ENCODE assay signal across 9 cellular contexts in genomic region chr13:99199541-99200432, GRCh38. TPM values are rescaled to one million over a fixed set of nuclear protein-coding genes. Genes with fewer than 3 reads are reported as not detected.
DNase-seq lines count a peak whose midpoint lies in the region; ATAC-seq and TF ChIP-seq lines count a peak whose summit lies in the region.
"Had no signal": no experiment of that assay in that cellular context is flagged by ENCODE, and none has a peak within 500 bp of the region (broad histone marks: within the 10 kb centered on the region; RNA-seq: fewer than 3 reads in every experiment).

No MANE protein-coding gene starts in this region.

- peak overlapping the region; percentile 75 to 96 (median 82) for H3K27ac Mint-ChIP-seq in IgD-negative memory B cell

- H3K9me3 Mint-ChIP-seq in IgD-negative memory B cell: peaks cover 0 to 2% (median 0%) of the 10 kb centered on the region in 3 donors

- no peak for TF ChIP-seq POLR2A in body of pancreas (IDR thresholded peaks at IDR 0.05)
- no peak for TF ChIP-seq POLR2A in tibial nerve (IDR thresholded peaks at IDR 0.05)

- H3K9me3 ChIP-seq in body of pancreas: no peaks in the 10 kb centered on the region
- H3K9me3 ChIP-seq in liver (ENCODE audit: control insufficient read depth in 4 of 4, low read length in 3 of 4): no peaks in the 10 kb centered on the region
- H3K9me3 ChIP-seq in tibial nerve: no peaks in the 10 kb centered on the region

- peaks cover 29 to 44% (median 43%) of the 10 kb centered on the region in 3 donors for H3K4me1 Mint-ChIP-seq in IgD-negative memory B cell

- peaks cover 3% of the 10 kb centered on the region for H3K36me3 Mint-ChIP-seq in IgD-negative memory B cell

- H3K4me3 ChIP-seq in body of pancreas: peak overlapping the region; percentile 87 to 91
- H3K4me3 ChIP-seq in liver (ENCODE audit: low read depth in 1 of 3, low read length in 3 of 3): peak overlapping the region; percentile 87 to 90 (median 87)
- peak overlapping the region; percentile 66 to 94 (median 74) for H3K4me3 ChIP-seq in tibial nerve

- H3K27me3 ChIP-seq in body of pancreas (no peaks in the 10 kb centered on the region), liver (ENCODE audit: control insufficient read depth in 4 of 4, insufficient read depth in 4 of 4, low read length in 3 of 4) (no peaks in the 10 kb centered on the region), tibial nerve (no peaks in the 10 kb centered on the region)

- peak; percentile 1 for ATAC-seq in GM19351 (IDR thresholded peaks at IDR 0.05; ENCODE audit: unreplicated experiment)
- ATAC-seq in body of pancreas: peak; percentile 19
- no peak for ATAC-seq in GM18861 (IDR thresholded peaks at IDR 0.05; ENCODE audit: unreplicated experiment)

- H3K4me3 Mint-ChIP-seq in IgD-negative memory B cell: peak overlapping the region; percentile 88 to 98 (median 95)

- intact Hi-C loops in body of pancreas (cut with DNase I): no loop called here

- H3K4me1 ChIP-seq in body of pancreas (peaks cover 34% of the 10 kb centered on the region), liver (ENCODE audit: control insufficient read depth in 4 of 4, insufficient read depth in 4 of 4, low read length in 3 of 4) (peaks cover 0 to 23% (median 19%) of the 10 kb centered on the region in 4 donors), tibial nerve (peaks cover 0 to 24% (median 15%) of the 10 kb centered on the region in 4 donors)

- H3K36me3 ChIP-seq in body of pancreas (replicated peaks in 1 of 2; ENCODE audit: insufficient read depth in 1 of 2, low read depth in 2 of 2) (no peaks in the 10 kb centered on the region), liver (ENCODE audit: control insufficient read depth in 4 of 4, insufficient read depth in 3 of 4, low read depth in 1 of 4, low read length in 3 of 4) (no peaks in the 10 kb centered on the region), tibial nerve (peaks cover 0 to 4% (median 0%) of the 10 kb centered on the region in 3 donors)

- TF ChIP-seq CTCF in 22Rv1 (IDR thresholded peaks at IDR 0.05): no peak
- TF ChIP-seq CTCF in body of pancreas (IDR thresholded peaks at IDR 0.05): no peak
- no peak for TF ChIP-seq CTCF in liver (IDR thresholded peaks at IDR 0.05; ENCODE audit: low read depth, low read length, missing input control)
- TF ChIP-seq CTCF in tibial nerve (IDR thresholded peaks at IDR 0.05): no peak

- TF ChIP-seq EP300 in tibial nerve (IDR thresholded peaks at IDR 0.05): no peak

- H3K27ac ChIP-seq in 22Rv1 (peak overlapping the region; percentile 84), body of pancreas (peak overlapping the region; percentile 89 to 98 (median 96)), liver (ENCODE audit: low read depth in 1 of 2, low read length in 2 of 2) (peak overlapping the region; percentile 90 to 91), tibial nerve (peak overlapping the region; percentile 89 to 99 (median 96))

- WGBS in body of pancreas, 2 donors: 3 to 13% methylated on average over 11 to 37 of the region's 37 CpGs
- WGBS in liver: 5% methylated on average over 37 of the region's 37 CpGs
- 5 to 9% methylated on average over 19 to 37 of the region's 37 CpGs for WGBS in tibial nerve, 2 donors

- H3K27me3 Mint-ChIP-seq in IgD-negative memory B cell: peaks cover 3% of the 10 kb centered on the region

- DNase-seq in body of pancreas (peak in 2 of 4 donors; percentile 40 to 57), tibial nerve (ENCODE audit: low spot score in 2 of 2) (no peak), inferior parietal cortex (ENCODE audit: extremely low spot score) (no peak)

- TF ChIP-seq RAD21 in liver (IDR thresholded peaks at IDR 0.05): no peak

- peak overlapping the region; percentile 75 to 80 for H3K9ac ChIP-seq in liver (ENCODE audit: low read depth in 1 of 2, low read length in 2 of 2)

TF ChIP-seq in liver, 16 proteins besides CTCF, POLR2A, EP300 and RAD21:
- TF ChIP-seq MAX (IDR thresholded peaks at IDR 0.05) (no peak), ZBTB33 (IDR thresholded peaks at IDR 0.05) (no peak), HNF4A (conservative IDR thresholded peaks at IDR 0.05) (no peak), ATF3 (IDR thresholded peaks at IDR 0.05) (no peak), HNF4G (IDR thresholded peaks at IDR 0.05) (no peak), NR2F2 (IDR thresholded peaks at IDR 0.05) (no peak), SP1 (IDR thresholded peaks at IDR 0.05) (no peak), FOXA2 (IDR thresholded peaks at IDR 0.05) (no peak), FOXA1 (IDR thresholded peaks at IDR 0.05) (no peak), REST (IDR thresholded peaks at IDR 0.05) (no peak), EGR1 (IDR thresholded peaks at IDR 0.05; ENCODE audit: low read depth in 2 of 2) (no peak)

RNA-seq across cellular contexts. Expression of gene UBAC2, which starts 0.9 kb away (rescaled TPM):
- polyA plus RNA-seq in IgD-negative memory B cell (88.0 TPM), liver (10 to 100 TPM; 33.5 to 37.1 TPM)
- total RNA-seq in body of pancreas (10 to 100 TPM; 21.4 to 27.2 TPM), liver (10 to 100 TPM; 32.9 to 42.3 TPM), tibial nerve (10 to 100 TPM; 43.5 to 59.6 (median 52.0) TPM)

RNA-seq across cellular contexts. Expression of gene GPR18, which starts 58.4 kb away (rescaled TPM):
- 58.6 TPM for polyA plus RNA-seq in IgD-negative memory B cell
- not detected for total RNA-seq in body of pancreas
- under 1 TPM; 0.25 to 0.56 TPM for total RNA-seq in liver
- polyA plus RNA-seq in liver: 1 to 10 TPM in 1 of 2 donors, under 1 TPM in 1; 0.13 to 1.0 TPM
- total RNA-seq in tibial nerve: not detected
- total RNA-seq: left cardiac atrium had no signal
